Comparison of ENCODE assay signal across 1 cellular context in the genomic region with DNA sequence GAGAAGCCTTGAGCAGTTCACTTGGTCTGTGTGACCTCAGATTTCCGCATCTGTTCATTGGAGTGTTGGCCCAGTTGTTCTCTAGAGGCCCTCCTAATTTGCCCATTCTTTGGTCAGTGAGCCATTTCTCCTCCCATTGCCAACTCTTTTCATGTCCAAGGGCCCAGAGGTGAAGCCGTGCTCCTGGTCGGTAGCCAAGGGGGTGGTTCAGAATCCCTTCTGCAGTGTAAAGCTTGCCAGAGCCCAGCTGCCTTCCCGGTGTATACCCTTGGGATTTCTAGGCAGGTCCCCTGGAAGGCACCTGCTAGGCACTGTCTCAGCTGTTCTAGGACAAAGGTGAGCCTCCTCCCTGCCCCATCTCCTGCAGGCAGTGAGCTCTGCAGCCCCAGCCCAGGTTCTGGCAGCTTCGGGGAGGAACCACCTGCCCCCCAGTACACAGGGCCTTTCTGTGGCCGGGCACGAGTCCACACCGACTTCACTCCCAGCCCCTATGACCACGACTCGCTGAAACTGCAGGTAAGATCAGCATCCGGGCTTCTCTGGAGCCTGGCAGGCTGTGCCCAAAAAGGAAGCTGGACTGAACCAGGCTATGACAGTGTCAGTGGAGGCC.
TF ChIP-seq lines count a peak whose summit lies in the region.

No MANE protein-coding gene starts in this region.

TF ChIP-seq in WTC11, 78 proteins besides CTCF, POLR2A, EP300 and RAD21 (continued from another document):
- TF ChIP-seq TCF7 (CRISPR knock-in tag; IDR thresholded peaks at IDR 0.05; ENCODE audit: low read depth) (no peak), SMAD3 (CRISPR knock-in tag; IDR thresholded peaks at IDR 0.05; ENCODE audit: borderline replicate concordance) (no peak), ZSCAN18 (CRISPR knock-in tag; IDR thresholded peaks at IDR 0.05) (no peak), SOX15 (CRISPR knock-in tag; IDR thresholded peaks at IDR 0.05) (no peak), ZBTB21 (CRISPR knock-in tag; IDR thresholded peaks at IDR 0.05; ENCODE audit: borderline replicate concordance) (no peak), ATF3 (CRISPR knock-in tag; conservative IDR thresholded peaks at IDR 0.05) (no peak), NFATC4 (CRISPR knock-in tag; IDR thresholded peaks at IDR 0.05) (no peak)
- TF ChIP-seq, protein P1, sequence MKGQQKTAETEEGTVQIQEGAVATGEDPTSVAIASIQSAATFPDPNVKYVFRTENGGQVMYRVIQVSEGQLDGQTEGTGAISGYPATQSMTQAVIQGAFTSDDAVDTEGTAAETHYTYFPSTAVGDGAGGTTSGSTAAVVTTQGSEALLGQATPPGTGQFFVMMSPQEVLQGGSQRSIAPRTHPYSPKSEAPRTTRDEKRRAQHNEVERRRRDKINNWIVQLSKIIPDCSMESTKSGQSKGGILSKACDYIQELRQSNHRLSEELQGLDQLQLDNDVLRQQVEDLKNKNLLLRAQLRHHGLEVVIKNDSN (CRISPR knock-in tag; IDR thresholded peaks at IDR 0.05): no peak
